2 cellular contexts compared by ENCODE assay signal in the genomic region with DNA sequence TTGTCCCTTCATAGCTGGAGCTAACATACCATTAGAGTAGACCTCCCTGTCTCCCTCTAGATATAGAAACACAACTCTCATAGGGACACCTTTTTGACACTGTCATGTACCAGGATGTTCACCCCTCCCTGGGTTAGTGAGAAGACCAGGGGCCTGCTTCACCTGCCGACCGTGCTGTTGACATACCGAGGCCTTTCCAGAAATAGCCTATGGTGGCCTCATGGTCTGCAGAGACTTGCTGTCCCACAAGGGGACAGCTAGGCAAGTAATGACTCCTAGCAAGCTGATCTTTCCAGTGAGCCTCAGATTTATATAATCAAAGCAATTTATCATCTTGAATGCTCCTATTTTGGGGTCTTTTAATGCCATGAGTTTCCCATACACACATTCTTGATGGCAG.
A peak's percentile ranks its signal among the peaks of the same experiment; 100 is the strongest.
TF ChIP-seq lines count a peak whose summit lies in the region.

No MANE protein-coding gene starts in this region.

TF ChIP-seq in HepG2, 621 proteins besides CTCF, POLR2A, EP300 and RAD21:
- TF ChIP-seq TBX3 (IDR thresholded peaks at IDR 0.05; ENCODE audit: borderline replicate concordance) (no peak), SP1 (IDR thresholded peaks at IDR 0.05) (no peak), SP1 (CRISPR knock-in tag; IDR thresholded peaks at IDR 0.05) (no peak), JDP2 (CRISPR knock-in tag; IDR thresholded peaks at IDR 0.05; ENCODE audit: borderline replicate concordance) (no peak), HNF4G (IDR thresholded peaks at IDR 0.05; ENCODE audit: borderline replicate concordance, low read depth, low read length) (no peak), HNF4G (CRISPR knock-in tag; IDR thresholded peaks at IDR 0.05; ENCODE audit: borderline replicate concordance, low read depth) (no peak), TARDBP (CRISPR knock-in tag; IDR thresholded peaks at IDR 0.05) (no peak)
- TF ChIP-seq, protein P1, sequence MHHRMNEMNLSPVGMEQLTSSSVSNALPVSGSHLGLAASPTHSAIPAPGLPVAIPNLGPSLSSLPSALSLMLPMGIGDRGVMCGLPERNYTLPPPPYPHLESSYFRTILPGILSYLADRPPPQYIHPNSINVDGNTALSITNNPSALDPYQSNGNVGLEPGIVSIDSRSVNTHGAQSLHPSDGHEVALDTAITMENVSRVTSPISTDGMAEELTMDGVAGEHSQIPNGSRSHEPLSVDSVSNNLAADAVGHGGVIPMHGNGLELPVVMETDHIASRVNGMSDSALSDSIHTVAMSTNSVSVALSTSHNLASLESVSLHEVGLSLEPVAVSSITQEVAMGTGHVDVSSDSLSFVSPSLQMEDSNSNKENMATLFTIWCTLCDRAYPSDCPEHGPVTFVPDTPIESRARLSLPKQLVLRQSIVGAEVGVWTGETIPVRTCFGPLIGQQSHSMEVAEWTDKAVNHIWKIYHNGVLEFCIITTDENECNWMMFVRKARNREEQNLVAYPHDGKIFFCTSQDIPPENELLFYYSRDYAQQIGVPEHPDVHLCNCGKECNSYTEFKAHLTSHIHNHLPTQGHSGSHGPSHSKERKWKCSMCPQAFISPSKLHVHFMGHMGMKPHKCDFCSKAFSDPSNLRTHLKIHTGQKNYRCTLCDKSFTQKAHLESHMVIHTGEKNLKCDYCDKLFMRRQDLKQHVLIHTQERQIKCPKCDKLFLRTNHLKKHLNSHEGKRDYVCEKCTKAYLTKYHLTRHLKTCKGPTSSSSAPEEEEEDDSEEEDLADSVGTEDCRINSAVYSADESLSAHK (CRISPR knock-in tag; IDR thresholded peaks at IDR 0.05; ENCODE audit: borderline replicate concordance): no peak

TF ChIP-seq in K562, 482 proteins besides CTCF, POLR2A, EP300 and RAD21:
- TF ChIP-seq FOXA3 (CRISPR knock-in tag; conservative IDR thresholded peaks at IDR 0.05 in 1 of 2, IDR thresholded peaks at IDR 0.05 in 1 of 2): no peak
- 0 out of 2 replicates have a peak, but pooled peaks have one; percentile 15 for TF ChIP-seq MEF2A (IDR thresholded peaks at IDR 0.05; ENCODE audit: control insufficient read depth, low read depth, low read length)
